1 cellular context compared by ENCODE assay signal in genomic region chr10:8063935-8064334, GRCh38.
TF ChIP-seq lines count a peak whose summit lies in the region.

No MANE protein-coding gene starts in this region.

TF ChIP-seq in IMR-90, 13 proteins besides CTCF, POLR2A, EP300 and RAD21 (continued from another document):
- TF ChIP-seq MXI1 (IDR thresholded peaks at IDR 0.05; ENCODE audit: borderline replicate concordance, low read depth, low read length) (no peak), RCOR1 (IDR thresholded peaks at IDR 0.05; ENCODE audit: insufficient replicate concordance, low read length) (no peak), USF2 (IDR thresholded peaks at IDR 0.05; ENCODE audit: low read depth, low read length) (no peak), ELK1 (IDR thresholded peaks at IDR 0.05; ENCODE audit: borderline replicate concordance, low read depth, low read length) (no peak), NFE2L2 (IDR thresholded peaks at IDR 0.05; ENCODE audit: low read depth, low read length) (no peak), FOS (IDR thresholded peaks at IDR 0.05; ENCODE audit: low read depth, low read length) (no peak), CHD1 (IDR thresholded peaks at IDR 0.05; ENCODE audit: low read depth, low read length) (no peak), MAFK (IDR thresholded peaks at IDR 0.05; ENCODE audit: low read depth, low read length) (no peak)
